In the genomic region with DNA sequence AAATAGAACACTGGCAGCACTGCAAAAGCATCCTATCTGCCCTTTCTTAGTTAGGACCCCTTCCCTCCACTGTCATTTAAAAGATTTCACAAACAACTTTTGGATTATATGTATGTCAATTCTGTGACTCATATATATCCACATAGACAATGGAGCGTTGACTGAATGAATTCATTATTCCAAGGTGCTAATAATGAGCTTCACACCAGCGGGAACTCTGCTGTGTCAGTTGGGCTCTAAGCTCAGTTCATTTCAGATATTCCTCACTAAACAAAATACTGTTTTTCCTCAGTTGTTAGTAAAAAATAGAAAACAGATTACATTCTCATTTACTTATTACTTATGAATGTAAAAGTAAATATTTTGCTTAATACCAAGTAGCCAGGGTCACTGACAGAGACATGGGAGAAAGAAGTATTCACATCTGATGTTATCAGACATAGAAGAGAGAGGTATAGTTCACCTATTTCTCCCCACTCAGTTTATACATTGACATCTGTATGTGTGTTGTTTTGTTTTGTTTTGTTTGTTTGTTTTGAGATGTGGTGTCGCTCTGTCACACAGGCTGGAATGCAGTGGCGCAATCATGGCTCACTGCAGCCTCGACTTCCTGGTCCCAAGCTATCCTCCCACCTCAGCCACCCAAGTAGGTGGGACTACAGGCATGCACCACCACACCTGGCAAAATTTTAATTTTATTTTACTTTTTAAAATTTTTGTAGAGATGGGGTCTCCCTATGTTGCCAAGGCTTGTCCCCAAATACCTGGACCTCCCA, we compare ENCODE assay signal across 16 cellular contexts.
"Had no signal": no experiment of that assay in that cellular context is flagged by ENCODE, and none has a peak within 500 bp of the region (broad histone marks: within the 10 kb centered on the region; RNA-seq: fewer than 3 reads in every experiment).

No MANE protein-coding gene starts in this region.

- H3K4me3 Mint-ChIP-seq: memory B cell; neural crest cell; stimulated activated naive CD8-positive, alpha-beta T cell treated with anti-CD3 and anti-CD28 coated beads, Interleukin-15, amount 100 ng/mL, for 72 hours; T-helper 1 cell treated with Interleukin-12 subunit alpha and Interleukin-12 subunit beta and Interleukin-4 antibody, amounts not matched to agents 30 μg/mL and 1 μg/mL, for 36 hours; WTC11 had no signal

- H3K9me3 ChIP-seq: gastrocnemius medialis, left lung, thyroid gland had no signal

- ATAC-seq: gastrocnemius medialis; left lung; stimulated activated naive CD8-positive, alpha-beta T cell treated with anti-CD3 and anti-CD28 coated beads, Interleukin-15, amount 100 ng/mL, for 72 hours; WTC11 had no signal

- H3K9me3 Mint-ChIP-seq: stimulated activated naive CD8-positive, alpha-beta T cell treated with anti-CD3 and anti-CD28 coated beads, Interleukin-15, amount 100 ng/mL, for 72 hours had no signal

- H2AFZ ChIP-seq: parathyroid adenoma had no signal

- H3K27ac ChIP-seq: gastrocnemius medialis, left lung, parathyroid adenoma, thyroid gland had no signal

- H3K27ac Mint-ChIP-seq: T-helper 1 cell treated with Interleukin-12 subunit alpha and Interleukin-12 subunit beta and Interleukin-4 antibody, amounts not matched to agents 30 μg/mL and 1 μg/mL, for 36 hours; WTC11 had no signal

- DNase-seq: activated CD4-positive, alpha-beta T cell treated with anti-CD3 and anti-CD28 coated beads for 48 hours; activated T-cell treated with anti-CD3 and anti-CD28 coated beads for 4 hours; aorta; gastrocnemius medialis; islet precursor cell; left lung; stimulated activated CD4-positive, alpha-beta T cell treated with anti-CD3 and anti-CD28 coated beads, Interleukin-15, amount 100 ng/mL, for 24 hours; stimulated activated CD4-positive, alpha-beta T cell treated with anti-CD3 and anti-CD28 coated beads, Interleukin-4, amount 100 ng/mL, for 4 hours; stimulated activated naive CD8-positive, alpha-beta T cell treated with anti-CD3 and anti-CD28 coated beads, Interleukin-15, amount 100 ng/mL, for 72 hours; thyroid gland had no signal

- H3K36me3 ChIP-seq: left lung, thyroid gland had no signal

- H3K4me3 ChIP-seq: gastrocnemius medialis, left lung, thyroid gland had no signal

- H3K27me3 ChIP-seq: gastrocnemius medialis, left lung, thyroid gland had no signal

- H3K27me3 Mint-ChIP-seq: activated naive CD4-positive, alpha-beta T cell treated with anti-CD3 and anti-CD28 coated beads, Interleukin-2, amount 50 U/mL, for 24 hours; memory B cell; stimulated activated naive CD8-positive, alpha-beta T cell treated with anti-CD3 and anti-CD28 coated beads, Interleukin-15, amount 100 ng/mL, for 72 hours had no signal

- H3K4me1 Mint-ChIP-seq: WTC11 had no signal

- H3K4me1 ChIP-seq: parathyroid adenoma, thyroid gland had no signal

- H3K9ac ChIP-seq: parathyroid adenoma had no signal
